Comparison of ENCODE assay signal across 10 cellular contexts in the genomic region with DNA sequence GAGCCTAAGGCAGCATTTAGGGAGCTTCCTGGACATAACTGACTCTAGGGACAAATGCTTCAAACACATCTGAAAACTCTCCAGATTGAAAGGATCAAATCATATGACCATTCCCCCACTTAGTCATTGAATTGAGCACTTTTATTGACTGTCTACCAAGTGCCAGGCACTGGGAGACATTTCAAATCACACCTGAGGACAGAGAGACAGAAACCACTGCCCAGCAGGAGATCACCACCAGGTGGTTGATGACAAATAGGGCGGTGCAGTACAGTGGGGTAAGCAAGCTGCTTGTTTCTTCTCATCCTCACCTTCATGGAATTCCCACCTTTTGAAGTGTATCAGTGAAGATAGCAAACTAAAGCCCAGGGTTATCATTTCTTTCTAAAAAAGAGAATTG. TPM values are rescaled to one million over a fixed set of nuclear protein-coding genes. Genes with fewer than 3 reads are reported as not detected.
A peak's percentile ranks its signal among the peaks of the same experiment; 100 is the strongest.
DNase-seq lines count a peak whose midpoint lies in the region; FAIRE-seq and TF ChIP-seq lines count a peak whose summit lies in the region.
"Had no signal": no experiment of that assay in that cellular context is flagged by ENCODE, and none has a peak within 500 bp of the region (broad histone marks: within the 10 kb centered on the region; RNA-seq: fewer than 3 reads in every experiment).

No MANE protein-coding gene starts in this region.

- H3K4me3 Mint-ChIP-seq in activated naive CD4-positive, alpha-beta T cell treated with anti-CD3 and anti-CD28 coated beads, Interleukin-2, amount 50 U/mL, for 24 hours = peak overlapping the region; percentile 77

- no peaks in the 10 kb centered on the region for H3K9me2 ChIP-seq in PC-9 (ENCODE audit: insufficient read depth)

- peaks cover 26% of the 10 kb centered on the region for H3F3A ChIP-seq in PC-9 (ENCODE audit: insufficient read depth, low read depth)

- no TSS peak for BruUV-seq in PC-9 (replicated peaks; lab: Mats Ljungman, UMichigan)

- H3K4me3 ChIP-seq in PC-9 = no peak overlapping the region
- no peak overlapping the region for H3K4me3 ChIP-seq in esophagus squamous epithelium
- H3K4me3 ChIP-seq: thoracic aorta had no signal

- POLR2A ChIA-PET in PC-9 (lab: Charles Lee; ENCODE audit: unreplicated experiment) = interaction anchor here (0.6 kb wide), 1 partner anchor 1148 kb away, joined by 10 read pairs; no protein-coding TSS in a partner anchor

- peaks cover 5% of the 10 kb centered on the region for H3K36me3 Mint-ChIP-seq in activated naive CD4-positive, alpha-beta T cell treated with anti-CD3 and anti-CD28 coated beads, Interleukin-2, amount 50 U/mL, for 24 hours

- peak overlapping the region; percentile 37 for H3K4me2 ChIP-seq in PC-9

- H3K9me3 Mint-ChIP-seq in activated naive CD4-positive, alpha-beta T cell treated with anti-CD3 and anti-CD28 coated beads, Interleukin-2, amount 50 U/mL, for 24 hours = no peaks in the 10 kb centered on the region

- H2AFZ ChIP-seq in PC-9 = no peak overlapping the region

- CTCF ChIA-PET in PC-9 (lab: Charles Lee) = no interaction called here

- H3K9me3 ChIP-seq in PC-9 (ENCODE audit: insufficient read depth, low read depth) = no peaks in the 10 kb centered on the region
- no peaks in the 10 kb centered on the region for H3K9me3 ChIP-seq in esophagus squamous epithelium
- H3K9me3 ChIP-seq: thoracic aorta had no signal

- peaks cover 36% of the 10 kb centered on the region for H3K4me1 ChIP-seq in PC-9 (replicated peaks; ENCODE audit: insufficient read depth)
- peaks cover 0 to 21% (median 3%) of the 10 kb centered on the region in 3 donors for H3K4me1 ChIP-seq in esophagus squamous epithelium

- DNase-seq in activated naive CD4-positive, alpha-beta T cell (lab: John Stamatoyannopoulos, UW) = no peak
- DNase-seq in PC-9 = peak; percentile 18 to 88
- no peak for DNase-seq in esophagus squamous epithelium (lab: John Stamatoyannopoulos, UW)
- DNase-seq in urothelium cell line (ENCODE audit: low spot score) = peak; percentile 39
- no peak for DNase-seq in GM19238 (ENCODE audit: insufficient read length, low spot score)
- no peak for DNase-seq in NCI-H1048 (lab: John Stamatoyannopoulos, UW)
- DNase-seq in globus pallidus (ENCODE audit: low spot score) = no peak
- DNase-seq: SHP77 treated with DMSO at 0.1 percent for 48 hours had no signal

- no peaks in the 10 kb centered on the region for H3K27me3 ChIP-seq in PC-9 (ENCODE audit: insufficient read depth, low read depth)
- no peaks in the 10 kb centered on the region for H3K27me3 ChIP-seq in esophagus squamous epithelium

- intact Hi-C loops in PC-9 (cut with micrococcal nuclease; ENCODE audit: unreplicated experiment) (no loop called here), esophagus squamous epithelium (cut with DNase I) (no loop called here)

- no peaks in the 10 kb centered on the region for H3K27me3 Mint-ChIP-seq in activated naive CD4-positive, alpha-beta T cell treated with anti-CD3 and anti-CD28 coated beads, Interleukin-2, amount 50 U/mL, for 24 hours

- peaks cover 98% of the 10 kb centered on the region for H3K4me1 Mint-ChIP-seq in activated naive CD4-positive, alpha-beta T cell treated with anti-CD3 and anti-CD28 coated beads, Interleukin-2, amount 50 U/mL, for 24 hours

- FAIRE-seq in urothelium cell line (lab: Jason Lieb, UNC) = no peak

- TF ChIP-seq CTCF in PC-9 (conservative IDR thresholded peaks at IDR 0.05) (no peak), esophagus squamous epithelium (IDR thresholded peaks at IDR 0.05) (no peak)

- H3K36me3 ChIP-seq in PC-9 (ENCODE audit: low read depth) = no peaks in the 10 kb centered on the region
- H3K36me3 ChIP-seq in esophagus squamous epithelium = no peaks in the 10 kb centered on the region
- H3K36me3 ChIP-seq: thoracic aorta had no signal

- H3K27ac ChIP-seq in PC-9 (peak overlapping the region; percentile 78), esophagus squamous epithelium (peak overlapping the region; percentile 43 to 71 (median 56))

- no peak for TF ChIP-seq POLR2A in esophagus squamous epithelium (IDR thresholded peaks at IDR 0.05)

- H4K20me1 ChIP-seq in PC-9 (ENCODE audit: insufficient read depth) = no peaks in the 10 kb centered on the region

- peak overlapping the region; percentile 63 for H3K27ac Mint-ChIP-seq in activated naive CD4-positive, alpha-beta T cell treated with anti-CD3 and anti-CD28 coated beads, Interleukin-2, amount 50 U/mL, for 24 hours

- WGBS in esophagus squamous epithelium, 2 donors = 83 to 91% methylated on average over 1 of the region's 1 CpG

- no peaks in the 10 kb centered on the region for H3K79me2 ChIP-seq in PC-9 (ENCODE audit: low read depth)

RNA-seq across cellular contexts. Expression of a gene that starts 19.0 kb away (rescaled TPM):
- total RNA-seq in PC-9 (2021) (0.70 and 1.1 TPM in 2 replicates), esophagus squamous epithelium (10 to 100 TPM in 2 of 4 donors, 1 to 10 TPM in 2; 5.7 to 28.6 (median 10.0) TPM)

Comparison
In these comparisons a context has a peak if more than half of its experiments do, and no peak if none do; other contexts are left out.
1. DNase-seq: peak in PC-9 (2 of 2) and urothelium cell line (single experiment); none in activated naive CD4-positive, alpha-beta T cell (0 of 4), esophagus squamous epithelium (single experiment), GM19238 (single experiment), NCI-H1048 (single experiment) and globus pallidus (single experiment).